Comparison of ENCODE assay signal across 20 cellular contexts in the genomic region with DNA sequence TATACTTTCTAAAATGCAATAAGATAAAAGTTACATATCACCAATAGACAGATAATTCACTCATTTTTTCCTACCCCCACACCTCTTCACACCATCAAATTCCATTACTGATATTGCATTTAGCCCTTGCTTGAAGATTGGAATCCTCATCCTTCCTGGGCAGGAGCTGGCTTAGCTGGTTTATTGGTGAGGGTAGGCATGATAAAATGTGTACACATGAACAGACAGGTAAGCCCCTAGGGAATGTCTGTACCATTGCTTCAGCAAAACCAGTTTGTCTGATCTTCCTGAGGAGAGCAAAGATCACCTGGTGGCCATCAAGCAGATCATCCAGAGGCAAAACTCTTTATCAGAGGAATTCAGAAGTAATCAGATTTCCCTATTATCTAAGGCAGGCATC. TPM values are rescaled to one million over a fixed set of nuclear protein-coding genes. Genes with fewer than 3 reads are reported as not detected.
A peak's percentile ranks its signal among the peaks of the same experiment; 100 is the strongest.
DNase-seq lines count a peak whose midpoint lies in the region; ATAC-seq and TF ChIP-seq lines count a peak whose summit lies in the region.
"Had no signal": no experiment of that assay in that cellular context is flagged by ENCODE, and none has a peak within 500 bp of the region (broad histone marks: within the 10 kb centered on the region; RNA-seq: fewer than 3 reads in every experiment).

No MANE protein-coding gene starts in this region.

- intact Hi-C loops in Caco-2 (cut with micrococcal nuclease; ENCODE audit: unreplicated experiment) = loop anchor here (1.0 to 5.0 kb wide), 2 partner anchors 59 to 160 kb away; a partner anchor contains a TSS

- H3K9me3 Mint-ChIP-seq in Caco-2 (ENCODE audit: unreplicated experiment) = peaks cover 15% of the 10 kb centered on the region
- peaks cover 10% of the 10 kb centered on the region for H3K9me3 Mint-ChIP-seq in mesothelial cell of epicardium
- H3K9me3 Mint-ChIP-seq: GM23338 had no signal

- peak overlapping the region; percentile 77 for H3K27ac Mint-ChIP-seq in Caco-2 (ENCODE audit: unreplicated experiment)
- peak overlapping the region; percentile 21 for H3K27ac Mint-ChIP-seq in mesothelial cell of epicardium
- H3K27ac Mint-ChIP-seq: CD4-positive, CD25-positive, alpha-beta regulatory T cell; GM23338 had no signal

- peaks cover 52% of the 10 kb centered on the region for H3K4me1 ChIP-seq in Caco-2
- H3K4me1 ChIP-seq: SJSA1 had no signal

- H3K4me3 Mint-ChIP-seq in Caco-2 (ENCODE audit: unreplicated experiment) (peak overlapping the region; percentile 15), mesothelial cell of epicardium (no peak overlapping the region)
- H3K4me3 Mint-ChIP-seq: CD4-positive, CD25-positive, alpha-beta regulatory T cell; GM23338 had no signal

- no peak for ATAC-seq in left lobe of liver
- ATAC-seq: GM23338 had no signal

- peak; percentile 86 for DNase-seq in Caco-2
- peak; percentile 34 for DNase-seq in NCI-H526 treated with DMSO at 0.1 percent for 48 hours (lab: John Stamatoyannopoulos, UW)
- DNase-seq in epithelial cell of esophagus (ENCODE audit: low read depth) = peak; percentile 92
- no peak for DNase-seq in mesothelial cell of epicardium (ENCODE audit: low spot score in 2 of 2, unreplicated experiment in 2 of 2)
- DNase-seq in GM19238 (ENCODE audit: insufficient read length, low spot score) = no peak
- DNase-seq in globus pallidus (ENCODE audit: low spot score) = no peak
- DNase-seq in effector CD4-positive, alpha-beta T cell = no peak
- DNase-seq in left lobe of liver (ENCODE audit: low spot score) = no peak
- DNase-seq: Calu3; CD4-positive, CD25-positive, alpha-beta regulatory T cell; DMS79; MG63; NCI-H1092; NCI-H146; NCI-H2081; NCI-H226; NCI-H748 treated with DMSO at 0.1 percent for 48 hours; OCI-M1 had no signal

- H3K4me3 ChIP-seq in Caco-2 (ENCODE audit: low read depth, low read length) (no peak overlapping the region), epithelial cell of esophagus (ENCODE audit: low read length) (no peak overlapping the region)
- H3K4me3 ChIP-seq: GM23338, MG63, SJSA1 had no signal

- H3K27me3 Mint-ChIP-seq in Caco-2 (ENCODE audit: insufficient read depth, unreplicated experiment) (no peaks in the 10 kb centered on the region), mesothelial cell of epicardium (ENCODE audit: low read depth) (no peaks in the 10 kb centered on the region)
- H3K27me3 Mint-ChIP-seq: CD4-positive, CD25-positive, alpha-beta regulatory T cell had no signal

- POLR2A ChIA-PET in Caco-2 (lab: Charles Lee) = interaction anchor here (1.0 kb wide), 1 partner anchor 17 kb away, joined by 3 read pairs; a partner anchor contains a TSS

- H3K9me3 ChIP-seq in Caco-2 = no peaks in the 10 kb centered on the region
- H3K9me3 ChIP-seq: MG63, SJSA1 had no signal

- BruUV-seq in Caco-2 (replicated peaks; lab: Mats Ljungman, UMichigan) = no TSS peak

- H3K27me3 ChIP-seq in Caco-2 (replicated peaks; ENCODE audit: control insufficient read depth, insufficient read depth, low read length) = no peaks in the 10 kb centered on the region
- H3K27me3 ChIP-seq: SJSA1 had no signal

- CTCF ChIA-PET in Caco-2 (lab: Charles Lee) = interaction anchor here (0.5 to 1.6 kb wide), 4 partner anchors 17 to 70 kb away, joined by 3 to 7 read pairs (median 4); a partner anchor contains a TSS

- H3K36me3 Mint-ChIP-seq in Caco-2 (ENCODE audit: insufficient read depth, unreplicated experiment) (peaks cover 5% of the 10 kb centered on the region), mesothelial cell of epicardium (no peaks in the 10 kb centered on the region)
- H3K36me3 Mint-ChIP-seq: CD4-positive, CD25-positive, alpha-beta regulatory T cell had no signal

- H3K4me1 Mint-ChIP-seq in Caco-2 (ENCODE audit: low read depth, unreplicated experiment) = peaks cover 38% of the 10 kb centered on the region
- peaks cover 34% of the 10 kb centered on the region for H3K4me1 Mint-ChIP-seq in mesothelial cell of epicardium
- H3K4me1 Mint-ChIP-seq: CD4-positive, CD25-positive, alpha-beta regulatory T cell had no signal

- no peaks in the 10 kb centered on the region for H3K36me3 ChIP-seq in Caco-2 (ENCODE audit: control insufficient read depth, insufficient read depth, low read length)
- H3K36me3 ChIP-seq: MG63, SJSA1 had no signal

- peak in 1 of 2 experiments; percentile 52 for TF ChIP-seq CTCF in Caco-2 (IDR thresholded peaks at IDR 0.05; ENCODE audit: insufficient read depth in 1 of 2, low read depth in 1 of 2, low read length in 1 of 2, severe bottlenecking in 1 of 2, unreplicated experiment in 1 of 2)
- TF ChIP-seq CTCF in epithelial cell of esophagus (IDR thresholded peaks at IDR 0.05; ENCODE audit: insufficient read depth, low read depth, low read length, missing control alignments) = peak; percentile 27
- no peak for TF ChIP-seq CTCF in mesothelial cell of epicardium (IDR thresholded peaks at IDR 0.05; ENCODE audit: unreplicated experiment)

RNA-seq across cellular contexts. Expression of a gene that starts 6.8 kb away (rescaled TPM):
- total RNA-seq in Caco-2 (2022) (0.63 TPM in 1 of 2 replicates, not detected in the other), mesothelial cell of epicardium (2.9 to 4.0 TPM (median 3.9 TPM) in 3 replicates), left lobe of liver (not detected)
- total RNA-seq: Calu3; CD4-positive, CD25-positive, alpha-beta regulatory T cell; SJSA1 had no signal

RNA-seq across cellular contexts. Expression of a gene that starts 16.3 kb away (rescaled TPM):
- 20.4 and 21.7 TPM in 2 replicates for total RNA-seq in Caco-2 (2022)
- total RNA-seq in mesothelial cell of epicardium = 55.2 to 58.9 TPM (median 57.3 TPM) in 3 replicates
- total RNA-seq in left lobe of liver = 29.3 TPM
- total RNA-seq: CD4-positive, CD25-positive, alpha-beta regulatory T cell had no signal

Comparison
In these comparisons a context has a peak if more than half of its experiments do, and no peak if none do; other contexts are left out.
1. DNase-seq: peak in Caco-2 (2 of 2), NCI-H526 treated with DMSO at 0.1 percent for 48 hours (single experiment) and epithelial cell of esophagus (single experiment); none in mesothelial cell of epicardium (0 of 2), GM19238 (single experiment), globus pallidus (single experiment), effector CD4-positive, alpha-beta T cell (single experiment) and left lobe of liver (single experiment).